Comparison of ENCODE assay signal across 27 cellular contexts in genomic region chr7:143341842-143342241, GRCh38. TPM values are rescaled to one million over a fixed set of nuclear protein-coding genes. Genes with fewer than 3 reads are reported as not detected.
DNase-seq lines count a peak whose midpoint lies in the region; ATAC-seq and TF ChIP-seq lines count a peak whose summit lies in the region.
"Had no signal": no experiment of that assay in that cellular context is flagged by ENCODE, and none has a peak within 500 bp of the region (broad histone marks: within the 10 kb centered on the region; RNA-seq: fewer than 3 reads in every experiment).

No MANE protein-coding gene starts in this region.

- DNase-seq in GM23338 (ENCODE audit: low spot score) (no peak), IMR-90 (no peak), endodermal cell (peak; percentile 15), lung (ENCODE audit: low spot score) (no peak), G401 (ENCODE audit: low spot score) (no peak), inferior parietal cortex (ENCODE audit: extremely low spot score) (no peak)
- DNase-seq in effector memory CD4-positive, alpha-beta T cell = no peak
- DNase-seq: 8988T; ACHN; BE2C; C1 segment of cervical spinal cord; CD4-positive, alpha-beta memory T cell; CD4-positive, CD25-positive, alpha-beta regulatory T cell; CD8-positive, alpha-beta memory T cell; COR-L47; DMS 273 treated with DMSO at 0.1 percent for 48 hours; DMS153; DMS53; DMS79; DND-41; EL; GF-D8 had no signal

- H4K8ac ChIP-seq in IMR-90 (ENCODE audit: low read depth in 2 of 2, low read length in 2 of 2) = no peak overlapping the region

- H3K4me3 Mint-ChIP-seq in GM23338 (no peak overlapping the region), endodermal cell (no peak overlapping the region)
- H3K4me3 Mint-ChIP-seq: CD14-positive monocyte; CD4-positive, alpha-beta memory T cell; CD4-positive, CD25-positive, alpha-beta regulatory T cell had no signal

- H3K79me2 ChIP-seq in GM23338 (replicated peaks; ENCODE audit: insufficient read depth) = no peaks in the 10 kb centered on the region

- no peak for ATAC-seq in GM23338
- ATAC-seq in IMR-90 (ENCODE audit: low read depth) = no peak
- no peak for ATAC-seq in lung (ENCODE audit: insufficient read depth, low FRiP score)

- no peak overlapping the region for H2AK5ac ChIP-seq in IMR-90 (ENCODE audit: low read depth, low read length)

- H3K4ac ChIP-seq in IMR-90 (ENCODE audit: low read depth, low read length) = no peak overlapping the region

- no peak overlapping the region for H2AK9ac ChIP-seq in IMR-90 (replicated peaks; ENCODE audit: low read depth, low read length, poor library complexity)

- no peak overlapping the region for H3K18ac ChIP-seq in IMR-90 (ENCODE audit: low read depth, low read length)

- no peak overlapping the region for H2BK15ac ChIP-seq in IMR-90 (ENCODE audit: low read depth, low read length)

- in situ Hi-C loops in IMR-90 (cut with MboI; ENCODE audit: low sequenced_read_pairs) = no loop called here
- in situ Hi-C loops in G401 (cut with HindIII; ENCODE audit: low sequenced_read_pairs) = no loop called here

- POLR2A ChIA-PET in IMR-90 (lab: Charles Lee; ENCODE audit: unreplicated experiment) = interaction anchor here (0.5 kb wide), 1 partner anchor 938 kb away, joined by 4 read pairs; no protein-coding TSS in a partner anchor

- CTCF ChIA-PET in IMR-90 (lab: Yijun Ruan, JAX) = no interaction called here

- H3K14ac ChIP-seq in IMR-90 (replicated peaks; ENCODE audit: low read depth, low read length) = no peak overlapping the region

- TF ChIP-seq CTCF in GM23338 (conservative IDR thresholded peaks at IDR 0.05; ENCODE audit: low read depth in 2 of 2) (no peak), IMR-90 (conservative IDR thresholded peaks at IDR 0.05; ENCODE audit: low read depth, low read length) (no peak), endodermal cell (conservative IDR thresholded peaks at IDR 0.05) (no peak), lung (IDR thresholded peaks at IDR 0.05; ENCODE audit: control extremely low read depth, extremely low read depth) (no peak)

- H3K27ac ChIP-seq in GM23338 (ENCODE audit: low read depth) (no peak overlapping the region), IMR-90 (ENCODE audit: insufficient read depth, low read length) (no peak overlapping the region), endodermal cell (ENCODE audit: low read depth, low read length) (no peak overlapping the region), lung (ENCODE audit: low read depth in 1 of 2, low read length in 1 of 2) (no peak overlapping the region)
- H3K27ac ChIP-seq in effector memory CD4-positive, alpha-beta T cell (ENCODE audit: insufficient read depth, low read length, poor library complexity, severe bottlenecking) = no peak overlapping the region
- H3K27ac ChIP-seq: BLaER1 had no signal

- H2AFZ ChIP-seq in GM23338 = peak overlapping the region; percentile 56; the same call in 1 of the 2 replicates
- peak overlapping the region; percentile 45 for H2AFZ ChIP-seq in IMR-90 (replicated peaks; ENCODE audit: low read length, poor library complexity)

- peaks cover 4% of the 10 kb centered on the region; the same call in 1 of the 3 replicates for H3K9me3 Mint-ChIP-seq in GM23338
- H3K9me3 Mint-ChIP-seq in endodermal cell = no peaks in the 10 kb centered on the region
- H3K9me3 Mint-ChIP-seq: CD4-positive, alpha-beta memory T cell; CD4-positive, CD25-positive, alpha-beta regulatory T cell; CD8-positive, alpha-beta memory T cell had no signal

- WGBS in IMR-90 (ENCODE audit: extremely low coverage in 2 of 2, insufficient read length in 1 of 2), 2 experiments = 89% methylated on average over 7 of the region's 8 CpGs; no CpG with 5 or more reads in 1 of the 2 experiments
- WGBS in endodermal cell (ENCODE audit: insufficient coverage in 1 of 2, insufficient read length in 1 of 2), 2 experiments = 95 to 98% methylated on average over 7 to 8 of the region's 8 CpGs
- 92 to 95% methylated on average over 8 of the region's 8 CpGs for WGBS in lung, 2 donors

- no peaks in the 10 kb centered on the region for H3K79me1 ChIP-seq in IMR-90 (ENCODE audit: low read depth in 1 of 2, low read length in 2 of 2)

- no peak overlapping the region for H4K91ac ChIP-seq in IMR-90 (ENCODE audit: insufficient read depth, low read depth, low read length)

- H3K27me3 ChIP-seq in GM23338 (ENCODE audit: insufficient read depth) = no peaks in the 10 kb centered on the region
- peaks cover 23% of the 10 kb centered on the region for H3K27me3 ChIP-seq in IMR-90 (ENCODE audit: control insufficient read depth, insufficient read depth, low read length)
- peaks cover 12% of the 10 kb centered on the region for H3K27me3 ChIP-seq in endodermal cell (ENCODE audit: control insufficient read depth, insufficient read depth, low read length, poor library complexity, severe bottlenecking)
- peaks cover 4% of the 10 kb centered on the region for H3K27me3 ChIP-seq in lung (ENCODE audit: control insufficient read depth, insufficient read depth)
- no peaks in the 10 kb centered on the region for H3K27me3 ChIP-seq in effector memory CD4-positive, alpha-beta T cell (replicated peaks; ENCODE audit: control insufficient read depth, insufficient read depth, low read length, poor library complexity, severe bottlenecking)
- H3K27me3 ChIP-seq: BLaER1 had no signal

- no peak overlapping the region for H3K4me3 ChIP-seq in GM23338
- no peak overlapping the region for H3K4me3 ChIP-seq in IMR-90 (ENCODE audit: insufficient read depth, low read depth, low read length)
- no peak overlapping the region for H3K4me3 ChIP-seq in endodermal cell (ENCODE audit: low read length)
- H3K4me3 ChIP-seq in lung = peak overlapping the region; percentile 5
- no peak overlapping the region for H3K4me3 ChIP-seq in effector memory CD4-positive, alpha-beta T cell (ENCODE audit: insufficient read depth, low read depth, low read length, poor library complexity, severe bottlenecking)
- H3K4me3 ChIP-seq: BLaER1 had no signal

- 0 out of 2 replicates have a peak, but pooled peaks cover 8% of the 10 kb centered on the region for H3F3A ChIP-seq in GM23338 (replicated peaks; ENCODE audit: low read depth)

- no peaks in the 10 kb centered on the region for H3K9me1 ChIP-seq in IMR-90 (ENCODE audit: insufficient read depth, low read length)

- no peaks in the 10 kb centered on the region for H3K9me3 ChIP-seq in IMR-90 (ENCODE audit: control insufficient read depth, insufficient read depth, low read length)
- peaks cover 6% of the 10 kb centered on the region for H3K9me3 ChIP-seq in endodermal cell (ENCODE audit: control insufficient read depth, low read length)
- H3K9me3 ChIP-seq in lung (ENCODE audit: control insufficient read depth in 2 of 2, insufficient read depth in 1 of 2, low read length in 1 of 2) = peaks cover 0 to 3% of the 10 kb centered on the region in 2 donors
- H3K9me3 ChIP-seq in effector memory CD4-positive, alpha-beta T cell (ENCODE audit: control insufficient read depth, low read length) = no peaks in the 10 kb centered on the region
- H3K9me3 ChIP-seq: BE2C, BLaER1 had no signal

- H3K9ac ChIP-seq in IMR-90 (ENCODE audit: low read depth, low read length) = no peak overlapping the region
- no peak overlapping the region for H3K9ac ChIP-seq in endodermal cell (ENCODE audit: extremely low read depth, low read length, poor library complexity, severe bottlenecking)
- H3K9ac ChIP-seq: BLaER1 had no signal

- no TSS peak for BruUV-seq in IMR-90 (replicated peaks; lab: Mats Ljungman, UMichigan)

- peaks cover 2% of the 10 kb centered on the region; the same call in 2 of the 3 replicates for H3K36me3 Mint-ChIP-seq in GM23338 (ENCODE audit: low read depth)
- no peaks in the 10 kb centered on the region for H3K36me3 Mint-ChIP-seq in endodermal cell (ENCODE audit: low read depth)
- H3K36me3 Mint-ChIP-seq: CD14-positive monocyte; CD4-positive, alpha-beta memory T cell; CD4-positive, CD25-positive, alpha-beta regulatory T cell; CD8-positive, alpha-beta memory T cell had no signal

- intact Hi-C loops in IMR-90 (cut with micrococcal nuclease) = no loop called here

- TF ChIP-seq POLR2A in IMR-90 (IDR thresholded peaks at IDR 0.05; ENCODE audit: low read depth, low read length) = no peak

- no peak for TF ChIP-seq RAD21 in IMR-90 (IDR thresholded peaks at IDR 0.05; ENCODE audit: low read length)

- H3K4me1 Mint-ChIP-seq in GM23338 (peaks cover 17% of the 10 kb centered on the region), endodermal cell (peaks cover 3% of the 10 kb centered on the region)

- H3K4me2 ChIP-seq in GM23338 (no peak overlapping the region), IMR-90 (ENCODE audit: low read depth, low read length) (no peak overlapping the region)
- H3K4me2 ChIP-seq: BLaER1 had no signal

- H3K36me3 ChIP-seq in GM23338 (ENCODE audit: insufficient read depth) (no peaks in the 10 kb centered on the region), IMR-90 (ENCODE audit: control insufficient read depth, insufficient read depth, low read length) (no peaks in the 10 kb centered on the region), endodermal cell (ENCODE audit: control insufficient read depth, insufficient read depth, low read length) (no peaks in the 10 kb centered on the region), lung (ENCODE audit: control insufficient read depth in 2 of 2, insufficient read depth in 2 of 2, low read length in 2 of 2) (no peaks in the 10 kb centered on the region)
- H3K36me3 ChIP-seq in effector memory CD4-positive, alpha-beta T cell (ENCODE audit: control insufficient read depth, insufficient read depth, low read length) = no peaks in the 10 kb centered on the region
- H3K36me3 ChIP-seq: BE2C, BLaER1 had no signal

- H2BK120ac ChIP-seq in IMR-90 (ENCODE audit: low read depth, low read length) = no peak overlapping the region

- H3K9me2 ChIP-seq in GM23338 (ENCODE audit: insufficient read depth) = 0 out of 2 replicates have a peak, but pooled peaks cover 2% of the 10 kb centered on the region

- dilution Hi-C loops in IMR-90 (cut with HindIII; ENCODE audit: low sequenced_read_pairs, unreplicated experiment) = no loop called here

- H4K20me1 ChIP-seq in GM23338 (replicated peaks; ENCODE audit: insufficient read depth) = no peaks in the 10 kb centered on the region
- no peaks in the 10 kb centered on the region for H4K20me1 ChIP-seq in IMR-90 (ENCODE audit: insufficient read depth, low read length)
- H4K20me1 ChIP-seq: BLaER1 had no signal

- no peak overlapping the region for H2BK20ac ChIP-seq in IMR-90 (ENCODE audit: low read depth, low read length)

- H3K27me3 Mint-ChIP-seq in GM23338 (ENCODE audit: insufficient read depth, low read depth, poor library complexity) (peaks cover 16% of the 10 kb centered on the region), endodermal cell (ENCODE audit: insufficient read depth) (peaks cover 29% of the 10 kb centered on the region)

- no peak overlapping the region for H4K5ac ChIP-seq in IMR-90 (ENCODE audit: low read depth, low read length)

- H3K23ac ChIP-seq in IMR-90 (ENCODE audit: low read depth, low read length) = no peak overlapping the region

- no peak overlapping the region for H3K27ac Mint-ChIP-seq in GM23338
- H3K27ac Mint-ChIP-seq in endodermal cell = no peak overlapping the region
- H3K27ac Mint-ChIP-seq: CD14-positive monocyte; CD4-positive, alpha-beta memory T cell; CD4-positive, CD25-positive, alpha-beta regulatory T cell; CD8-positive, alpha-beta memory T cell had no signal

- H3K4me1 ChIP-seq in GM23338 (ENCODE audit: insufficient read depth) (peaks cover 23% of the 10 kb centered on the region), IMR-90 (ENCODE audit: control insufficient read depth, insufficient read depth, low read length) (no peaks in the 10 kb centered on the region), endodermal cell (ENCODE audit: control insufficient read depth, insufficient read depth, low read length) (no peaks in the 10 kb centered on the region), lung (ENCODE audit: control insufficient read depth in 2 of 2, insufficient read depth in 2 of 2, low read length in 2 of 2) (peaks cover 0 to 4% of the 10 kb centered on the region in 2 donors)
- H3K4me1 ChIP-seq in effector memory CD4-positive, alpha-beta T cell (ENCODE audit: control insufficient read depth, insufficient read depth, low read length, poor library complexity, severe bottlenecking) = peaks cover 9% of the 10 kb centered on the region
- H3K4me1 ChIP-seq: BE2C, BLaER1 had no signal

- no peak overlapping the region for H3K56ac ChIP-seq in IMR-90 (ENCODE audit: extremely low read depth, insufficient read depth, low read length)

- H2BK5ac ChIP-seq in IMR-90 (ENCODE audit: low read depth, low read length, poor library complexity, severe bottlenecking) = no peak overlapping the region

RNA-seq across cellular contexts. Expression of gene FAM131B, which starts 20.7 kb away (rescaled TPM):
- total RNA-seq in GM23338 (2014; rRNA removed; shearing (Covaris generic)) = 28.8 and 30.2 TPM in 2 replicates
- polyA plus RNA-seq in GM23338 (2016; fragmentation: Nextera tagmentation; extraction: Ambion mirVana) = 4.7 and 5.4 TPM in 2 replicates
- total RNA-seq in IMR-90 (2012; rRNA removed) = 2.5 and 3.4 TPM in 2 replicates
- 3.7 and 4.3 TPM in 2 replicates for polyA plus RNA-seq in IMR-90 (2012; rRNA removed)
- 2.4 and 3.9 TPM in 2 replicates for polyA plus RNA-seq in IMR-90 (2012; cell fraction: cytosol; rRNA removed)
- 4.2 and 4.6 TPM in 2 replicates for polyA plus RNA-seq in IMR-90 (2012; cell fraction: nucleus; rRNA removed; ENCODE audit: low replicate concordance)
- total RNA-seq in endodermal cell = 1 to 10 TPM; 1.9 to 3.6 TPM
- polyA plus RNA-seq in endodermal cell (2013, experiment 1 of 2) = 26.5 TPM
- polyA plus RNA-seq in endodermal cell (2013, experiment 2 of 2) = 21.7 TPM
- 1 to 10 TPM in 1 of 2 donors, under 1 TPM in 1; 0.80 to 1.1 TPM for total RNA-seq in lung
- polyA plus RNA-seq in lung = under 1 TPM; 0.18 to 0.29 TPM
- 0.06 and 0.31 TPM in 2 replicates for total RNA-seq in G401 (2014; rRNA removed; shearing (Covaris generic))
- polyA plus RNA-seq: CD4-positive, alpha-beta memory T cell had no signal

RNA-seq across cellular contexts. Expression of gene CLCN1, which starts 25.9 kb away (rescaled TPM):
- 0.23 and 0.38 TPM in 2 replicates for total RNA-seq in GM23338 (2014; rRNA removed; shearing (Covaris generic))
- 0.43 and 0.48 TPM in 2 replicates for polyA plus RNA-seq in GM23338 (2016; fragmentation: Nextera tagmentation; extraction: Ambion mirVana)
- not detected in 2 replicates for total RNA-seq in IMR-90 (2012; rRNA removed)
- not detected in 2 replicates for polyA plus RNA-seq in IMR-90 (2012; rRNA removed)
- not detected in 2 replicates for polyA plus RNA-seq in IMR-90 (2012; cell fraction: cytosol; rRNA removed)
- not detected in 2 replicates for polyA plus RNA-seq in IMR-90 (2012; cell fraction: nucleus; rRNA removed; ENCODE audit: low replicate concordance)
- under 1 TPM in 1 of 2 donors, not detected in 1; 0.53 TPM for total RNA-seq in endodermal cell
- not detected for polyA plus RNA-seq in endodermal cell (2013, experiment 1 of 2)
- 0.08 TPM for polyA plus RNA-seq in endodermal cell (2013, experiment 2 of 2)
- under 1 TPM in 1 of 2 donors, not detected in 1; 0.18 TPM for total RNA-seq in lung
- polyA plus RNA-seq in lung = under 1 TPM in 1 of 2 donors, not detected in 1; 0.06 TPM
- total RNA-seq in G401 (2014; rRNA removed; shearing (Covaris generic)) = not detected in 2 replicates
- total RNA-seq: A673; CD4-positive, alpha-beta memory T cell; CD4-positive, CD25-positive, alpha-beta regulatory T cell had no signal
- polyA plus RNA-seq: AG04450; CD8-positive, alpha-beta memory T cell had no signal

RNA-seq across cellular contexts. Expression of gene ZYX, which starts 39.3 kb away (rescaled TPM):
- 132 and 141 TPM in 2 replicates for total RNA-seq in GM23338 (2014; rRNA removed; shearing (Covaris generic))
- polyA plus RNA-seq in GM23338 (2016; fragmentation: Nextera tagmentation; extraction: Ambion mirVana) = 108 and 111 TPM in 2 replicates
- 22.6 and 25.0 TPM in 2 replicates for total RNA-seq in IMR-90 (2012; rRNA removed)
- polyA plus RNA-seq in IMR-90 (2012; rRNA removed) = 291 and 334 TPM in 2 replicates
- polyA plus RNA-seq in IMR-90 (2012; cell fraction: cytosol; rRNA removed) = 247 and 450 TPM in 2 replicates
- polyA plus RNA-seq in IMR-90 (2012; cell fraction: nucleus; rRNA removed; ENCODE audit: low replicate concordance) = 390 and 724 TPM in 2 replicates
- 100 to 1,000 TPM; 127 to 161 TPM for total RNA-seq in endodermal cell
- 116 TPM for polyA plus RNA-seq in endodermal cell (2013, experiment 1 of 2)
- 102 TPM for polyA plus RNA-seq in endodermal cell (2013, experiment 2 of 2)
- 100 to 1,000 TPM; 100 to 310 TPM for total RNA-seq in lung
- 100 to 1,000 TPM in 1 of 2 donors, 10 to 100 TPM in 1; 98.9 to 266 TPM for polyA plus RNA-seq in lung
- 25.0 and 33.5 TPM in 2 replicates for total RNA-seq in G401 (2014; rRNA removed; shearing (Covaris generic))

RNA-seq across cellular contexts. Expression of gene CASP2, which starts 53.7 kb away (rescaled TPM):
- total RNA-seq in GM23338 (2014; rRNA removed; shearing (Covaris generic)) = 15.7 and 21.8 TPM in 2 replicates
- 13.7 and 17.7 TPM in 2 replicates for polyA plus RNA-seq in GM23338 (2016; fragmentation: Nextera tagmentation; extraction: Ambion mirVana)
- 18.6 and 25.6 TPM in 2 replicates for total RNA-seq in IMR-90 (2012; rRNA removed)
- 14.3 and 15.4 TPM in 2 replicates for polyA plus RNA-seq in IMR-90 (2012; rRNA removed)
- polyA plus RNA-seq in IMR-90 (2012; cell fraction: cytosol; rRNA removed) = 4.9 and 7.1 TPM in 2 replicates
- polyA plus RNA-seq in IMR-90 (2012; cell fraction: nucleus; rRNA removed; ENCODE audit: low replicate concordance) = 19.9 and 31.5 TPM in 2 replicates
- 10 to 100 TPM; 47.9 to 48.3 TPM for total RNA-seq in endodermal cell
- polyA plus RNA-seq in endodermal cell (2013, experiment 1 of 2) = 31.1 TPM
- polyA plus RNA-seq in endodermal cell (2013, experiment 2 of 2) = 30.2 TPM
- total RNA-seq in lung = 10 to 100 TPM; 37.4 to 40.0 TPM
- polyA plus RNA-seq in lung = 1 to 10 TPM; 7.7 to 9.3 TPM
- total RNA-seq in G401 (2014; rRNA removed; shearing (Covaris generic)) = 4.9 and 5.9 TPM in 2 replicates

RNA-seq across cellular contexts. Expression of gene TMEM139, which starts 57.1 kb away (rescaled TPM):
- 2.3 and 3.6 TPM in 2 replicates for total RNA-seq in GM23338 (2014; rRNA removed; shearing (Covaris generic))
- polyA plus RNA-seq in GM23338 (2016; fragmentation: Nextera tagmentation; extraction: Ambion mirVana) = 1.7 and 3.3 TPM in 2 replicates
- not detected in 2 replicates for total RNA-seq in IMR-90 (2012; rRNA removed)
- 0.07 TPM in 1 of 2 replicates, not detected in the other for polyA plus RNA-seq in IMR-90 (2012; rRNA removed)
- 0.42 TPM in 1 of 2 replicates, not detected in the other for polyA plus RNA-seq in IMR-90 (2012; cell fraction: cytosol; rRNA removed)
- 0.05 and 0.06 TPM in 2 replicates for polyA plus RNA-seq in IMR-90 (2012; cell fraction: nucleus; rRNA removed; ENCODE audit: low replicate concordance)
- total RNA-seq in endodermal cell = 1 to 10 TPM; 1.6 to 2.3 TPM
- polyA plus RNA-seq in endodermal cell (2013, experiment 1 of 2) = 1.00 TPM
- 0.99 TPM for polyA plus RNA-seq in endodermal cell (2013, experiment 2 of 2)
- total RNA-seq in lung = 10 to 100 TPM; 12.2 to 26.9 TPM
- 10 to 100 TPM in 1 of 2 donors, 1 to 10 TPM in 1; 8.4 to 31.8 TPM for polyA plus RNA-seq in lung
- total RNA-seq in G401 (2014; rRNA removed; shearing (Covaris generic)) = not detected in 2 replicates
- total RNA-seq: A673, Daoy had no signal
- polyA plus RNA-seq: AG04450, CD14-positive monocyte had no signal
